33 cellular contexts compared by ENCODE assay signal in the genomic region with DNA sequence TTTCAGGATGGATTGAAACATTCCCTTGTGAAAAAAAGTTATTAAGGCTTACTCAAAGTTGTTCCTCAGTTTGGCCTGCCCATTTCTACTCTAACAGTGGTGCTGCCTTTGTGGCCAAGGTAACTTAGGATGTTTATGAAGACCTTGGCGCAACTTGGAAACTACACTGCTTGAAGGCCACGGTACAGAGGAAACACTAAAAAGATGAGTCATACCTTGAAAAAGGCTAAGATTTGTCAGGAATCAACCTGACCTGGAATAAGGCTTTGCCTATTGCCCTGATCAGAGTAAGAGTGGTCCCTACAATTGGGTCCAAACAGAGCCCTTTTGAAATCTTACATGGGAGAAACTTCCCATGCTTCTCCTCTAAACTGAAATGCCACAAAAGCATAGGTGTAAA.
"Had no signal": no experiment of that assay in that cellular context is flagged by ENCODE, and none has a peak within 500 bp of the region (broad histone marks: within the 10 kb centered on the region; RNA-seq: fewer than 3 reads in every experiment).

No MANE protein-coding gene starts in this region.

- H3K27ac Mint-ChIP-seq: activated B cell treated with CpG ODN at 0.5 μM for 24 hours; activated CD4-positive, alpha-beta memory T cell treated with anti-CD3 and anti-CD28 coated beads for 36 hours; activated CD8-positive, alpha-beta memory T cell treated with anti-CD3 and anti-CD28 coated beads, Interleukin-2, amount 10 ng/mL, durations not matched to agents 7 days and 5 days; activated CD8-positive, alpha-beta T cell treated with anti-CD3 and anti-CD28 coated beads, Interleukin-2, amount 10 ng/mL, durations not matched to agents 7 days and 5 days; activated naive CD4-positive, alpha-beta T cell treated with anti-CD3 and anti-CD28 coated beads for 36 hours; activated naive CD4-positive, alpha-beta T cell treated with anti-CD3 and anti-CD28 coated beads, Interleukin-2, amount 50 U/mL, for 24 hours; activated naive CD8-positive, alpha-beta T cell treated with anti-CD3 and anti-CD28 coated beads for 36 hours; activated naive CD8-positive, alpha-beta T cell treated with anti-CD3 and anti-CD28 coated beads, Interleukin-2, amount 50 U/mL, for 24 hours; activated T-helper 1 cell treated with anti-CD3 and anti-CD28 coated beads, Interleukin-12 subunit alpha, Interleukin-12 subunit beta, Interleukin-2, Interleukin-4 antibody, amounts not matched to agents 30 ng/mL and 10 ng/mL and 1 ng/mL, durations not matched to agents 14 hours and 24 hours and 36 hours; activated T-helper 2 cell treated with anti-CD3 and anti-CD28 coated beads, Interferon-gamma antibody, Interleukin-2, Interleukin-4, amounts not matched to agents 10 μg/mL and 5 μg/mL and 100 μg/mL, durations not matched to agents 14 hours and 24 hours and 36 hours; brain; T-helper 17 cell; T-helper 2 cell treated with Interferon-gamma antibody and Interleukin-4, amounts not matched to agents 5 μg/mL and 100 μg/mL, for 36 hours had no signal

- FAIRE-seq: colon, endometrium had no signal

- H3K36me3 ChIP-seq: adrenal gland, ascending aorta, esophagus muscularis mucosa, gastroesophageal sphincter, heart right ventricle, WERI-Rb-1 had no signal

- H3K4me3 ChIP-seq: adrenal gland, ascending aorta, esophagus muscularis mucosa, gastroesophageal sphincter, heart right ventricle, hepatocyte had no signal

- H3K4me1 ChIP-seq: adrenal gland, ascending aorta, esophagus muscularis mucosa, gastroesophageal sphincter, heart right ventricle had no signal

- ATAC-seq: activated CD4-positive, CD25-positive, alpha-beta regulatory T cell treated with anti-CD3 and anti-CD28 coated beads, Interleukin-2, amount 50 U/mL, for 24 hours; activated CD8-positive, alpha-beta memory T cell treated with anti-CD3 and anti-CD28 coated beads, Interleukin-2, amount 10 ng/mL, durations not matched to agents 7 days and 5 days; activated CD8-positive, alpha-beta T cell treated with anti-CD3 and anti-CD28 coated beads, Interleukin-2, amount 10 ng/mL, durations not matched to agents 7 days and 5 days; activated naive CD8-positive, alpha-beta T cell treated with anti-CD3 and anti-CD28 coated beads, Interleukin-2, amount 50 U/mL, for 24 hours; gastroesophageal sphincter; heart right ventricle; T-helper 17 cell had no signal

- H3K4me3 Mint-ChIP-seq: activated B cell treated with CpG ODN at 0.5 μM for 24 hours; activated CD4-positive, alpha-beta memory T cell treated with anti-CD3 and anti-CD28 coated beads for 36 hours; activated CD8-positive, alpha-beta memory T cell treated with anti-CD3 and anti-CD28 coated beads, Interleukin-2, amount 10 ng/mL, durations not matched to agents 7 days and 5 days; activated CD8-positive, alpha-beta T cell treated with anti-CD3 and anti-CD28 coated beads, Interleukin-2, amount 10 ng/mL, durations not matched to agents 7 days and 5 days; activated naive CD4-positive, alpha-beta T cell treated with anti-CD3 and anti-CD28 coated beads for 36 hours; activated naive CD4-positive, alpha-beta T cell treated with anti-CD3 and anti-CD28 coated beads, Interleukin-2, amount 50 U/mL, for 24 hours; activated naive CD8-positive, alpha-beta T cell treated with anti-CD3 and anti-CD28 coated beads for 36 hours; activated naive CD8-positive, alpha-beta T cell treated with anti-CD3 and anti-CD28 coated beads, Interleukin-2, amount 50 U/mL, for 24 hours; activated T-helper 1 cell treated with anti-CD3 and anti-CD28 coated beads, Interleukin-12 subunit alpha, Interleukin-12 subunit beta, Interleukin-2, Interleukin-4 antibody, amounts not matched to agents 30 ng/mL and 10 ng/mL and 1 ng/mL, durations not matched to agents 14 hours and 24 hours and 36 hours; brain; T-helper 17 cell; T-helper 2 cell treated with Interferon-gamma antibody and Interleukin-4, amounts not matched to agents 5 μg/mL and 100 μg/mL, for 36 hours had no signal

- H3K27ac ChIP-seq: adrenal gland, ascending aorta, esophagus muscularis mucosa, gastroesophageal sphincter, heart right ventricle, hepatocyte, WERI-Rb-1 had no signal

- H3K79me2 ChIP-seq: hepatocyte had no signal

- H3K9me3 ChIP-seq: adrenal gland, ascending aorta, esophagus muscularis mucosa, gastroesophageal sphincter, heart right ventricle had no signal

- H2AFZ ChIP-seq: hepatocyte had no signal

- H3K4me1 Mint-ChIP-seq: activated B cell treated with CpG ODN at 0.5 μM for 24 hours; activated CD8-positive, alpha-beta memory T cell treated with anti-CD3 and anti-CD28 coated beads, Interleukin-2, amount 10 ng/mL, durations not matched to agents 7 days and 5 days; activated naive CD4-positive, alpha-beta T cell treated with anti-CD3 and anti-CD28 coated beads, Interleukin-2, amount 50 U/mL, for 24 hours; activated naive CD8-positive, alpha-beta T cell treated with anti-CD3 and anti-CD28 coated beads for 36 hours; activated naive CD8-positive, alpha-beta T cell treated with anti-CD3 and anti-CD28 coated beads, Interleukin-2, amount 50 U/mL, for 24 hours; brain; T-helper 17 cell had no signal

- H3K27me3 Mint-ChIP-seq: activated B cell treated with CpG ODN at 0.5 μM for 24 hours; activated CD4-positive, alpha-beta memory T cell treated with anti-CD3 and anti-CD28 coated beads for 36 hours; activated CD8-positive, alpha-beta memory T cell treated with anti-CD3 and anti-CD28 coated beads, Interleukin-2, amount 10 ng/mL, durations not matched to agents 7 days and 5 days; activated naive CD8-positive, alpha-beta T cell treated with anti-CD3 and anti-CD28 coated beads, Interleukin-2, amount 50 U/mL, for 24 hours; T-helper 17 cell had no signal

- H3K9me3 Mint-ChIP-seq: activated CD4-positive, alpha-beta memory T cell treated with anti-CD3 and anti-CD28 coated beads for 36 hours; activated naive CD4-positive, alpha-beta T cell treated with anti-CD3 and anti-CD28 coated beads for 36 hours; activated naive CD4-positive, alpha-beta T cell treated with anti-CD3 and anti-CD28 coated beads, Interleukin-2, amount 50 U/mL, for 24 hours; activated T-helper 2 cell treated with anti-CD3 and anti-CD28 coated beads, Interferon-gamma antibody, Interleukin-2, Interleukin-4, amounts not matched to agents 10 μg/mL and 5 μg/mL and 100 μg/mL, durations not matched to agents 14 hours and 24 hours and 36 hours; T-helper 2 cell treated with Interferon-gamma antibody and Interleukin-4, amounts not matched to agents 5 μg/mL and 100 μg/mL, for 36 hours had no signal

- DNase-seq: activated B cell treated with CpG ODN at 0.5 μM for 24 hours; activated CD4-positive, alpha-beta memory T cell treated with anti-CD3 and anti-CD28 coated beads for 36 hours; activated CD4-positive, alpha-beta T cell treated with anti-CD3 and anti-CD28 coated beads for 48 hours; activated CD8-positive, alpha-beta memory T cell treated with anti-CD3 and anti-CD28 coated beads, Interleukin-2, amount 10 ng/mL, durations not matched to agents 7 days and 5 days; activated CD8-positive, alpha-beta memory T cell treated with anti-CD3 and anti-CD28 coated beads, Interleukin-2, amount 50 U/mL, for 4 hours; activated CD8-positive, alpha-beta T cell treated with anti-CD3 and anti-CD28 coated beads, Interleukin-2, amount 10 ng/mL, durations not matched to agents 7 days and 5 days; activated effector memory CD4-positive, alpha-beta T cell treated with anti-CD3 and anti-CD28 coated beads, Interleukin-2, amount 50 U/mL, for 16 hours; activated naive CD4-positive, alpha-beta T cell treated with anti-CD3 and anti-CD28 coated beads for 36 hours; activated naive CD8-positive, alpha-beta T cell treated with anti-CD3 and anti-CD28 coated beads for 36 hours; activated naive CD8-positive, alpha-beta T cell treated with anti-CD3 and anti-CD28 coated beads, Interleukin-2, amount 50 U/mL, for 24 hours; activated T-cell treated with anti-CD3 and anti-CD28 coated beads, Interleukin-2, amount 50 U/mL, for 1 hour; activated T-cell treated with anti-CD3 and anti-CD28 coated beads, Interleukin-2, amount 50 U/mL, for 48 hours; caudate nucleus; effector CD8-positive, alpha-beta T cell; foreskin melanocyte; heart right ventricle; T-helper 1 cell; T-helper 17 cell; T1000; WERI-Rb-1 had no signal

- H3K4me2 ChIP-seq: hepatocyte had no signal

- H3K27me3 ChIP-seq: ascending aorta, esophagus muscularis mucosa, hepatocyte had no signal
